ENCODE assay signal across 9 cellular contexts in the genomic region with DNA sequence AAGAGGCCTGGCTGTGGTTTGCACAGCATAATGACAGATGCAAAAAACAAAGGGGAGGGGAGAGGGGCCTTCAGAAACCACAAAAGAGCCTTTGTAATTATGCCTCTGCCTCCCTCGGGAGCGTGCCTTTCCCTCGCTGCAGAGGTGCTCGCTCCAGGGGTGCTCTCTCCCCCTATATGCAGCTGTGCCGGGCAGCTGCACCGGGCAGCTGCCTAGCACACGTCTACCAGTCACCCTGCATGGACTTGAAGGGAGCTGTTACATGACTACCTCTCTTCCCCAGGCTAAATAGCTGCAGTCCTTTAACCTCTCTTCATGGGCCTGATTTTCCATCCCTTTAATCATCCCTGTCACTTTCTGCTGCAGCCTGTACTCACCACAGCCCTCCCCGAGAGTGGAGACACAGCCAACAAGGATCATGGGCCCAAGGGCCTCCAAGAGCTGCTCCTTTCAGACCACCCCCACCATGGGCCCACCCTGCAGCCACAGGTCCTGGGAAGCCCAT.
A peak's percentile ranks its signal among the peaks of the same experiment; 100 is the strongest.
DNase-seq lines count a peak whose midpoint lies in the region; ATAC-seq and TF ChIP-seq lines count a peak whose summit lies in the region.
"Had no signal": no experiment of that assay in that cellular context is flagged by ENCODE, and none has a peak within 500 bp of the region (broad histone marks: within the 10 kb centered on the region; RNA-seq: fewer than 3 reads in every experiment).

No MANE protein-coding gene starts in this region.

- no peaks in the 10 kb centered on the region for H3K9me3 ChIP-seq in gastrocnemius medialis

- TF ChIP-seq CTCF in GM23338 (conservative IDR thresholded peaks at IDR 0.05; ENCODE audit: low read depth in 2 of 2): no peak
- TF ChIP-seq CTCF in gastrocnemius medialis (IDR thresholded peaks at IDR 0.05 in 4 of 5, conservative IDR thresholded peaks at IDR 0.05 in 1 of 5): no peak
- TF ChIP-seq CTCF in brain microvascular endothelial cell (IDR thresholded peaks at IDR 0.05; ENCODE audit: low read depth, low read length, missing control alignments): no peak
- TF ChIP-seq CTCF in GM10266 (IDR thresholded peaks at IDR 0.05; ENCODE audit: control insufficient read depth, insufficient read depth, low read depth, missing control alignments): no peak

- peaks cover 3% of the 10 kb centered on the region; the same call in 1 of the 2 replicates for H3K9me2 ChIP-seq in GM23338 (ENCODE audit: insufficient read depth)

- in situ Hi-C loops in gastrocnemius medialis (cut with MboI; ENCODE audit: low sequenced_read_pairs in 4 of 4) (no loop called here), brain microvascular endothelial cell (cut with HindIII; ENCODE audit: low pct_ligation_motif_present, low sequenced_read_pairs) (no loop called here)

- TF ChIP-seq POLR2A in gastrocnemius medialis (IDR thresholded peaks at IDR 0.05): no peak

- no peak overlapping the region for H3K27ac Mint-ChIP-seq in GM23338

- DNase-seq in GM23338 (ENCODE audit: low spot score) (no peak), NCI-H345 treated with DMSO at 0.1 percent for 48 hours (lab: John Stamatoyannopoulos, UW; ENCODE audit: unreplicated experiment) (peak; percentile 78), head of caudate nucleus (peak in 25 of 42 donors; percentile 9 to 68 (median 36)), gastrocnemius medialis (no peak), brain microvascular endothelial cell (no peak), Kasumi-1 (lab: John Stamatoyannopoulos, UW) (no peak), GM10266 (ENCODE audit: extremely low spot score) (no peak)
- DNase-seq: DMS53 had no signal

- H3K4me3 ChIP-seq in GM23338 (no peak overlapping the region), gastrocnemius medialis (no peak overlapping the region), brain microvascular endothelial cell (ENCODE audit: low read depth, low read length) (no peak overlapping the region)

- H3K36me3 ChIP-seq in GM23338 (ENCODE audit: insufficient read depth) (no peaks in the 10 kb centered on the region), gastrocnemius medialis (no peaks in the 10 kb centered on the region), brain microvascular endothelial cell (replicated peaks) (no peaks in the 10 kb centered on the region)

- peaks cover 16% of the 10 kb centered on the region for H3K4me1 Mint-ChIP-seq in GM23338

- peak overlapping the region; percentile 59; the same call in 1 of the 2 replicates for H2AFZ ChIP-seq in GM23338

- no peaks in the 10 kb centered on the region for H3F3A ChIP-seq in GM23338 (replicated peaks; ENCODE audit: low read depth)

- ATAC-seq in GM23338: peak; percentile 74
- no peak for ATAC-seq in gastrocnemius medialis
- ATAC-seq in GM19452 (IDR thresholded peaks at IDR 0.05; ENCODE audit: unreplicated experiment): no peak

- H3K36me3 Mint-ChIP-seq in GM23338 (ENCODE audit: low read depth): no peaks in the 10 kb centered on the region

- no peaks in the 10 kb centered on the region for H3K4me1 ChIP-seq in GM23338 (ENCODE audit: insufficient read depth)
- peaks cover 0 to 5% of the 10 kb centered on the region in 2 donors for H3K4me1 ChIP-seq in gastrocnemius medialis

- H3K9me3 Mint-ChIP-seq in GM23338: no peaks in the 10 kb centered on the region

- H3K27me3 Mint-ChIP-seq in GM23338 (ENCODE audit: insufficient read depth, low read depth, poor library complexity): peaks cover 4% of the 10 kb centered on the region

- H3K79me2 ChIP-seq in GM23338 (replicated peaks; ENCODE audit: insufficient read depth): no peaks in the 10 kb centered on the region

- no peaks in the 10 kb centered on the region for H4K20me1 ChIP-seq in GM23338 (replicated peaks; ENCODE audit: insufficient read depth)

- H3K4me2 ChIP-seq in GM23338: no peak overlapping the region

- no peak overlapping the region for H3K4me3 Mint-ChIP-seq in GM23338

- H3K27me3 ChIP-seq in GM23338 (ENCODE audit: insufficient read depth): no peaks in the 10 kb centered on the region
- H3K27me3 ChIP-seq in gastrocnemius medialis: no peaks in the 10 kb centered on the region
- H3K27me3 ChIP-seq in brain microvascular endothelial cell (replicated peaks): no peaks in the 10 kb centered on the region

- intact Hi-C loops in head of caudate nucleus (cut with DNase I) (no loop called here), gastrocnemius medialis (cut with DNase I; ENCODE audit: low total_unique reads) (no loop called here)

- H3K27ac ChIP-seq in GM23338 (ENCODE audit: low read depth) (no peak overlapping the region), gastrocnemius medialis (peak overlapping the region in 3 of 4 donors; percentile 35 to 52 (median 41)), brain microvascular endothelial cell (no peak overlapping the region)

TF ChIP-seq in GM23338, 12 proteins besides CTCF, POLR2A, EP300 and RAD21 (continues in another document):
- TF ChIP-seq ZNF331 (CRISPR knock-in tag; IDR thresholded peaks at IDR 0.05; ENCODE audit: low read depth): no peak
- no peak for TF ChIP-seq NANOG (IDR thresholded peaks at IDR 0.05; ENCODE audit: borderline replicate concordance)
- no peak for TF ChIP-seq ETS1 (IDR thresholded peaks at IDR 0.05)
- no peak for TF ChIP-seq REST (IDR thresholded peaks at IDR 0.05; ENCODE audit: unreplicated experiment)
- TF ChIP-seq STAT1 (IDR thresholded peaks at IDR 0.05; ENCODE audit: unreplicated experiment): no peak

Comparison
In these comparisons a context has a peak if more than half of its experiments do, and no peak if none do; other contexts are left out.
1. DNase-seq: peak in NCI-H345 treated with DMSO at 0.1 percent for 48 hours (single experiment) and head of caudate nucleus (25 of 42); none in GM23338 (single experiment), gastrocnemius medialis (0 of 2), brain microvascular endothelial cell (single experiment), Kasumi-1 (0 of 2) and GM10266 (single experiment).
2. H3K27ac ChIP-seq: peak in gastrocnemius medialis (3 of 4); none in GM23338 (single experiment) and brain microvascular endothelial cell (single experiment).